14 cellular contexts compared by ENCODE assay signal in the genomic region with DNA sequence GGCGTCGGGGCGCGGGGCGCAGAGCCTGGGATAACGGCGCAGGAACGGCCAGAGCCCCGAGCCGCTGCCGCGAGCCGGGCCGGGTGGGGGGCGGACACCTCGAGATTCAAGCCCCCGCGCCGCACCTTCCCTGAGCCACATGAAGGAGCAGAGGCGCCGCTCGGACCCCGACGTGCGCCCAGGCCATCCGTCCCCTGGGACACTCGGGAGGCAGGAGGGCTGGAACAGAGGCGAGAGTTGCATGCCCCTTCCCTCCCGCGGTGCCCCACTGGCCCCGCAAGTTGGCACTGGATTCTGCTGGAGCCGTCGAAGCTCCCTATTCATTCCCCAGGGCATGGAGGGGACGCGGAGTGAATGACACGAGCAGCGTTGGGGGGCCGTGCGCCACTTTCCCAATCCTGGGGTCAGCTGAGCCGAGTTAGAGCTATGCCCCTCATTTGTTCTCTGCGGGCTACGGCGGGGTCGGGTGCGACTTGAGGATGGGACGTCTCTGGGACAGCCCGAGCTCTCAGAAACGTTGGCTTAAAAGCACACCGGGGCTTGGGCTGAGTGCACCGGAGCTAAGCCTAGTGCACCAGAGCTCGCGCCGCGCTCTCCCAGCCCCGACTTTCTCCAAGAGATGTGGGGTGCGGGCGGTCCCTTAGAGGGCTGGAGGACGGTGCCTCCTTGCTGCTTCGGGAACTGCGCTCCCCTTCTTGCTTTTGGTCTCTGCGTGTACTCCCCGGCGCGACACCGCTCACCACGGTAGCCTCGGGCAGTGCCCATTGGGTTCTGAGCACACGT. TPM values are rescaled to one million over a fixed set of nuclear protein-coding genes. Genes with fewer than 3 reads are reported as not detected.
DNase-seq lines count a peak whose midpoint lies in the region; ATAC-seq and TF ChIP-seq lines count a peak whose summit lies in the region.
"Had no signal": no experiment of that assay in that cellular context is flagged by ENCODE, and none has a peak within 500 bp of the region (broad histone marks: within the 10 kb centered on the region; RNA-seq: fewer than 3 reads in every experiment).

No MANE protein-coding gene starts in this region.

- H3K9me3 ChIP-seq in left lung = no peaks in the 10 kb centered on the region
- H3K9me3 ChIP-seq in skeletal muscle tissue (ENCODE audit: control insufficient read depth in 3 of 3, low read length in 3 of 3) = no peaks in the 10 kb centered on the region

- H3K4me1 ChIP-seq in left lung (no peaks in the 10 kb centered on the region), skeletal muscle tissue (ENCODE audit: control insufficient read depth in 3 of 3, insufficient read depth in 3 of 3, low read length in 3 of 3) (peaks cover 0 to 5% (median 4%) of the 10 kb centered on the region in 3 donors)

- no peak for ATAC-seq in left lung
- no peak for ATAC-seq in HG03442 (IDR thresholded peaks at IDR 0.05; ENCODE audit: unreplicated experiment)
- ATAC-seq in GM18502 (IDR thresholded peaks at IDR 0.05; ENCODE audit: poor library complexity, unreplicated experiment) = no peak

- no peaks in the 10 kb centered on the region for H3K36me3 ChIP-seq in H7 (replicated peaks; ENCODE audit: control insufficient read depth, insufficient read depth, low read length)
- H3K36me3 ChIP-seq in left lung = no peaks in the 10 kb centered on the region
- H3K36me3 ChIP-seq in skeletal muscle tissue (ENCODE audit: control insufficient read depth in 3 of 3, insufficient read depth in 3 of 3, low read length in 3 of 3) = no peaks in the 10 kb centered on the region

- TF ChIP-seq CTCF in coronary artery (IDR thresholded peaks at IDR 0.05) = no peak
- TF ChIP-seq CTCF in left lung (IDR thresholded peaks at IDR 0.05) = no peak

- peak overlapping the region in 1 of 2 donors; percentile 79 for H3K27ac ChIP-seq in coronary artery
- H3K27ac ChIP-seq in left lung = no peak overlapping the region
- H3K27ac ChIP-seq in skeletal muscle tissue (ENCODE audit: low read depth, low read length) = no peak overlapping the region
- H3K27ac ChIP-seq: C4-2B had no signal

- H3K27me3 ChIP-seq in H7 (ENCODE audit: control insufficient read depth, insufficient read depth, low read length) (peaks cover 41% of the 10 kb centered on the region), left lung (peaks cover 31 to 77% of the 10 kb centered on the region in 2 donors), skeletal muscle tissue (ENCODE audit: control insufficient read depth in 3 of 3, insufficient read depth in 3 of 3, low read length in 3 of 3) (peaks cover 47 to 60% (median 57%) of the 10 kb centered on the region in 3 donors)

- intact Hi-C loops in left lung (cut with DNase I) = no loop called here

- H3K4me3 ChIP-seq in H7 (ENCODE audit: insufficient read depth, low read depth, low read length) (peak overlapping the region; percentile 43), coronary artery (peak overlapping the region; percentile 74), left lung (peak overlapping the region; percentile 19 to 21), skeletal muscle tissue (ENCODE audit: low read length in 3 of 3) (peak overlapping the region in 2 of 3 donors; percentile 42 to 61)
- H3K4me3 ChIP-seq: lung had no signal

- H3K9ac ChIP-seq in skeletal muscle tissue (ENCODE audit: low read depth in 1 of 3, low read length in 3 of 3) = peak overlapping the region in 2 of 3 donors; percentile 32 to 60

- DNase-seq in H7 (peak; percentile 65), coronary artery (ENCODE audit: low spot score) (no peak), left lung (no peak), NCI-H2171 treated with DMSO at 0.1 percent for 48 hours (lab: John Stamatoyannopoulos, UW) (no peak), EL (no peak)
- DNase-seq: activated CD4-positive, alpha-beta T cell treated with anti-CD3 and anti-CD28 coated beads, Interleukin-2, amount 50 U/mL, for 1 hour; NCI-H2029 had no signal

RNA-seq across cellular contexts. Expression of gene SLC6A1, which starts 0.6 kb away (rescaled TPM):
- 0.62 and 1.7 TPM in 2 replicates for total RNA-seq in H7 (2014; rRNA removed; shearing (Covaris generic))
- total RNA-seq in left lung = 1 to 10 TPM in 1 of 2 donors, under 1 TPM in 1; 0.97 to 1.7 TPM
- total RNA-seq in skeletal muscle tissue = 2.6 TPM
- total RNA-seq: activated T-helper 2 cell treated with anti-CD3 and anti-CD28 coated beads, Interferon-gamma antibody, Interleukin-2, Interleukin-4, amounts not matched to agents 10 μg/mL and 5 μg/mL and 100 μg/mL, durations not matched to agents 14 hours and 24 hours and 36 hours; bronchial epithelial cell had no signal

Comparison
In these comparisons a context has a peak if more than half of its experiments do, and no peak if none do; other contexts are left out.
1. H3K4me3 ChIP-seq: peak in every context shown above with its lines; median percentile 74 in coronary artery; 52 in skeletal muscle tissue; 43 in H7; 20 in left lung.